In the genomic region with DNA sequence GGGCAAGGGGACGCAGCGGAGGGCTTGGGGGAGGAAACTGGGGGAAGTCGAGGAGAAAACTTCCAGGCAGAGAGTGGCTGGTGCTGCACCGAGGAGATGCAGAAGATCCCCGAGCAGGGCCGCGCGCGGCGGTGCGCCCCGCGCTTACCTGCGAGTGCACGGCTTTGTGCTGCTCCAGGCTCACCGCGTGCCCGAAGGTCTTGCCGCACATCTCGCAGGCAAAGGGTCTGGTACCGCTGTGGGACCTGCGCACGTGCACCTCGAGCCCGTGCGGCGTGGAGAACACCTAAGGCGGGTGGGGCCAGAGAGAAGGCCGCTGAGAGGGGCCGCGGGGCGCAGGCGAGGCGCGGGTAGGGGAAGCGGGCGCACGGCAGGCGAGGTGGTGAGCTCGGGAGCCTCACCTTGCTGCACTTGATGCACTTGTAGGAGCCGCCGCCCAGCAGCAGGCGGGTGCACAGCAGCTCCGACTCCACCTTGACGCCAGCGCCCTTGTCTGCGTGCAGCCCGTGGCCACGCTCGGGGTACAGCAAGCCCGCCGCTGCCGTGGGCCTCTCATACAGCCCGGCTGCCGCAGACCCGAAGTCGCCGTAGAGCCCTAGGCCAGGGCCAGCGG, we compare ENCODE assay signal across 1 cellular context.
TF ChIP-seq lines count a peak whose summit lies in the region.

No MANE protein-coding gene starts in this region.

TF ChIP-seq in WTC11, 78 proteins besides CTCF, POLR2A, EP300 and RAD21 (continued from another document):
- TF ChIP-seq, protein P1, sequence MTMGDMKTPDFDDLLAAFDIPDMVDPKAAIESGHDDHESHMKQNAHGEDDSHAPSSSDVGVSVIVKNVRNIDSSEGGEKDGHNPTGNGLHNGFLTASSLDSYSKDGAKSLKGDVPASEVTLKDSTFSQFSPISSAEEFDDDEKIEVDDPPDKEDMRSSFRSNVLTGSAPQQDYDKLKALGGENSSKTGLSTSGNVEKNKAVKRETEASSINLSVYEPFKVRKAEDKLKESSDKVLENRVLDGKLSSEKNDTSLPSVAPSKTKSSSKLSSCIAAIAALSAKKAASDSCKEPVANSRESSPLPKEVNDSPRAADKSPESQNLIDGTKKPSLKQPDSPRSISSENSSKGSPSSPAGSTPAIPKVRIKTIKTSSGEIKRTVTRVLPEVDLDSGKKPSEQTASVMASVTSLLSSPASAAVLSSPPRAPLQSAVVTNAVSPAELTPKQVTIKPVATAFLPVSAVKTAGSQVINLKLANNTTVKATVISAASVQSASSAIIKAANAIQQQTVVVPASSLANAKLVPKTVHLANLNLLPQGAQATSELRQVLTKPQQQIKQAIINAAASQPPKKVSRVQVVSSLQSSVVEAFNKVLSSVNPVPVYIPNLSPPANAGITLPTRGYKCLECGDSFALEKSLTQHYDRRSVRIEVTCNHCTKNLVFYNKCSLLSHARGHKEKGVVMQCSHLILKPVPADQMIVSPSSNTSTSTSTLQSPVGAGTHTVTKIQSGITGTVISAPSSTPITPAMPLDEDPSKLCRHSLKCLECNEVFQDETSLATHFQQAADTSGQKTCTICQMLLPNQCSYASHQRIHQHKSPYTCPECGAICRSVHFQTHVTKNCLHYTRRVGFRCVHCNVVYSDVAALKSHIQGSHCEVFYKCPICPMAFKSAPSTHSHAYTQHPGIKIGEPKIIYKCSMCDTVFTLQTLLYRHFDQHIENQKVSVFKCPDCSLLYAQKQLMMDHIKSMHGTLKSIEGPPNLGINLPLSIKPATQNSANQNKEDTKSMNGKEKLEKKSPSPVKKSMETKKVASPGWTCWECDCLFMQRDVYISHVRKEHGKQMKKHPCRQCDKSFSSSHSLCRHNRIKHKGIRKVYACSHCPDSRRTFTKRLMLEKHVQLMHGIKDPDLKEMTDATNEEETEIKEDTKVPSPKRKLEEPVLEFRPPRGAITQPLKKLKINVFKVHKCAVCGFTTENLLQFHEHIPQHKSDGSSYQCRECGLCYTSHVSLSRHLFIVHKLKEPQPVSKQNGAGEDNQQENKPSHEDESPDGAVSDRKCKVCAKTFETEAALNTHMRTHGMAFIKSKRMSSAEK (CRISPR knock-in tag; IDR thresholded peaks at IDR 0.05; ENCODE audit: borderline replicate concordance): no peak
- TF ChIP-seq, protein P2, sequence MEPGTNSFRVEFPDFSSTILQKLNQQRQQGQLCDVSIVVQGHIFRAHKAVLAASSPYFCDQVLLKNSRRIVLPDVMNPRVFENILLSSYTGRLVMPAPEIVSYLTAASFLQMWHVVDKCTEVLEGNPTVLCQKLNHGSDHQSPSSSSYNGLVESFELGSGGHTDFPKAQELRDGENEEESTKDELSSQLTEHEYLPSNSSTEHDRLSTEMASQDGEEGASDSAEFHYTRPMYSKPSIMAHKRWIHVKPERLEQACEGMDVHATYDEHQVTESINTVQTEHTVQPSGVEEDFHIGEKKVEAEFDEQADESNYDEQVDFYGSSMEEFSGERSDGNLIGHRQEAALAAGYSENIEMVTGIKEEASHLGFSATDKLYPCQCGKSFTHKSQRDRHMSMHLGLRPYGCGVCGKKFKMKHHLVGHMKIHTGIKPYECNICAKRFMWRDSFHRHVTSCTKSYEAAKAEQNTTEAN (CRISPR knock-in tag; IDR thresholded peaks at IDR 0.05): peak; percentile 89
- TF ChIP-seq, protein P3, sequence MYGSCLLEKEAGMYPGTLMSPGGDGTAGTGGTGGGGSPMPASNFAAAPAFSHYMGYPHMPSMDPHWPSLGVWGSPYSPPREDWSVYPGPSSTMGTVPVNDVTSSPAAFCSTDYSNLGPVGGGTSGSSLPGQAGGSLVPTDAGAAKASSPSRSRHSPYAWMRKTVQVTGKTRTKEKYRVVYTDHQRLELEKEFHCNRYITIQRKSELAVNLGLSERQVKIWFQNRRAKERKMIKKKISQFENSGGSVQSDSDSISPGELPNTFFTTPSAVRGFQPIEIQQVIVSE (CRISPR knock-in tag; IDR thresholded peaks at IDR 0.05; ENCODE audit: borderline replicate concordance): no peak
- TF ChIP-seq, protein P4, sequence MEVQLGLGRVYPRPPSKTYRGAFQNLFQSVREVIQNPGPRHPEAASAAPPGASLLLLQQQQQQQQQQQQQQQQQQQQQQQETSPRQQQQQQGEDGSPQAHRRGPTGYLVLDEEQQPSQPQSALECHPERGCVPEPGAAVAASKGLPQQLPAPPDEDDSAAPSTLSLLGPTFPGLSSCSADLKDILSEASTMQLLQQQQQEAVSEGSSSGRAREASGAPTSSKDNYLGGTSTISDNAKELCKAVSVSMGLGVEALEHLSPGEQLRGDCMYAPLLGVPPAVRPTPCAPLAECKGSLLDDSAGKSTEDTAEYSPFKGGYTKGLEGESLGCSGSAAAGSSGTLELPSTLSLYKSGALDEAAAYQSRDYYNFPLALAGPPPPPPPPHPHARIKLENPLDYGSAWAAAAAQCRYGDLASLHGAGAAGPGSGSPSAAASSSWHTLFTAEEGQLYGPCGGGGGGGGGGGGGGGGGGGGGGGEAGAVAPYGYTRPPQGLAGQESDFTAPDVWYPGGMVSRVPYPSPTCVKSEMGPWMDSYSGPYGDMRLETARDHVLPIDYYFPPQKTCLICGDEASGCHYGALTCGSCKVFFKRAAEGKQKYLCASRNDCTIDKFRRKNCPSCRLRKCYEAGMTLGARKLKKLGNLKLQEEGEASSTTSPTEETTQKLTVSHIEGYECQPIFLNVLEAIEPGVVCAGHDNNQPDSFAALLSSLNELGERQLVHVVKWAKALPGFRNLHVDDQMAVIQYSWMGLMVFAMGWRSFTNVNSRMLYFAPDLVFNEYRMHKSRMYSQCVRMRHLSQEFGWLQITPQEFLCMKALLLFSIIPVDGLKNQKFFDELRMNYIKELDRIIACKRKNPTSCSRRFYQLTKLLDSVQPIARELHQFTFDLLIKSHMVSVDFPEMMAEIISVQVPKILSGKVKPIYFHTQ (CRISPR knock-in tag; IDR thresholded peaks at IDR 0.05): no peak
- TF ChIP-seq OVOL2 (CRISPR knock-in tag; IDR thresholded peaks at IDR 0.05; ENCODE audit: borderline replicate concordance): no peak
- TF ChIP-seq, protein P5, sequence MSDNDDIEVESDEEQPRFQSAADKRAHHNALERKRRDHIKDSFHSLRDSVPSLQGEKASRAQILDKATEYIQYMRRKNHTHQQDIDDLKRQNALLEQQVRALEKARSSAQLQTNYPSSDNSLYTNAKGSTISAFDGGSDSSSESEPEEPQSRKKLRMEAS (CRISPR knock-in tag; IDR thresholded peaks at IDR 0.05): peak; percentile 96
TF ChIP-seq in WTC11: peak in this region for 51.
